ENCODE assay signal across 1 cellular context in genomic region chr6:137909533-137909932, GRCh38.
TF ChIP-seq lines count a peak whose summit lies in the region.

No MANE protein-coding gene starts in this region.

TF ChIP-seq in HepG2, 621 proteins besides CTCF, POLR2A, EP300 and RAD21:
- TF ChIP-seq UBTF (CRISPR knock-in tag; IDR thresholded peaks at IDR 0.05) (no peak), ATF7 (IDR thresholded peaks at IDR 0.05) (peak; percentile 9; the same call in 1 of the 2 replicates), ATF7 (CRISPR knock-in tag; IDR thresholded peaks at IDR 0.05) (no peak)
